In the genomic region with DNA sequence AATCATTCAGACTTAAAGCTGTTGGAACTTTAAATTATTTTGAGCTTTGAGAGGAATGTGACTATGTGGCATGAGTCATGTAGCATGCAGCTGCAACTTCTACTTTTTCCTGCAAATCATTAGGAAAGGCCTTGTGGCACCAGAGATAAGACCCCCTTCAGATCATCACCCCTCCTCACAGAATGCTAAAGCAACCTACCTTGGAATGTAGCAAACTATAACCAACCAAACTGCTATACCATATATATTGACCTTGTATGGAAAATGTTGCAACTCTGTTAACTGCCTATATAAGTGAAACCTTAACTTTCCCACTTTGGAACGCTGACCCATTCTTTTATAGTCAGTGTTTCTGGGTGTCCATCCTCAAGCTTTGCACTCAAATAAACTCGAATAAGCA, we compare ENCODE assay signal across 2 cellular contexts.
TF ChIP-seq lines count a peak whose summit lies in the region.

No MANE protein-coding gene starts in this region.

TF ChIP-seq in IMR-90, 13 proteins besides CTCF, POLR2A, EP300 and RAD21:
- TF ChIP-seq SMC3 (IDR thresholded peaks at IDR 0.05; ENCODE audit: low read depth, low read length): no peak
- TF ChIP-seq NFE2L2 (IDR thresholded peaks at IDR 0.05; ENCODE audit: low read depth, low read length): no peak
- TF ChIP-seq USF2 (IDR thresholded peaks at IDR 0.05; ENCODE audit: low read depth, low read length): no peak
- TF ChIP-seq, protein P1, sequence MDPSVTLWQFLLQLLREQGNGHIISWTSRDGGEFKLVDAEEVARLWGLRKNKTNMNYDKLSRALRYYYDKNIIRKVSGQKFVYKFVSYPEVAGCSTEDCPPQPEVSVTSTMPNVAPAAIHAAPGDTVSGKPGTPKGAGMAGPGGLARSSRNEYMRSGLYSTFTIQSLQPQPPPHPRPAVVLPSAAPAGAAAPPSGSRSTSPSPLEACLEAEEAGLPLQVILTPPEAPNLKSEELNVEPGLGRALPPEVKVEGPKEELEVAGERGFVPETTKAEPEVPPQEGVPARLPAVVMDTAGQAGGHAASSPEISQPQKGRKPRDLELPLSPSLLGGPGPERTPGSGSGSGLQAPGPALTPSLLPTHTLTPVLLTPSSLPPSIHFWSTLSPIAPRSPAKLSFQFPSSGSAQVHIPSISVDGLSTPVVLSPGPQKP (IDR thresholded peaks at IDR 0.05; ENCODE audit: borderline replicate concordance, low read depth, low read length): no peak
- TF ChIP-seq MXI1 (IDR thresholded peaks at IDR 0.05; ENCODE audit: borderline replicate concordance, low read depth, low read length): no peak
- no peak for TF ChIP-seq RCOR1 (IDR thresholded peaks at IDR 0.05; ENCODE audit: insufficient replicate concordance, low read length)
- TF ChIP-seq FOS (IDR thresholded peaks at IDR 0.05; ENCODE audit: low read depth, low read length): no peak
- no peak for TF ChIP-seq MAFK (IDR thresholded peaks at IDR 0.05; ENCODE audit: low read depth, low read length)
- TF ChIP-seq CHD1 (IDR thresholded peaks at IDR 0.05; ENCODE audit: low read depth, low read length): no peak
- no peak for TF ChIP-seq CEBPB (IDR thresholded peaks at IDR 0.05; ENCODE audit: low read depth, low read length)
- TF ChIP-seq BHLHE40 (IDR thresholded peaks at IDR 0.05; ENCODE audit: low read depth, low read length): no peak
- TF ChIP-seq MAZ (IDR thresholded peaks at IDR 0.05; ENCODE audit: borderline replicate concordance, low read depth, low read length): no peak
- no peak for TF ChIP-seq RFX5 (IDR thresholded peaks at IDR 0.05; ENCODE audit: low read depth, low read length)

TF ChIP-seq in K562, 482 proteins besides CTCF, POLR2A, EP300 and RAD21 (continues in another document):
- TF ChIP-seq, protein P2, sequence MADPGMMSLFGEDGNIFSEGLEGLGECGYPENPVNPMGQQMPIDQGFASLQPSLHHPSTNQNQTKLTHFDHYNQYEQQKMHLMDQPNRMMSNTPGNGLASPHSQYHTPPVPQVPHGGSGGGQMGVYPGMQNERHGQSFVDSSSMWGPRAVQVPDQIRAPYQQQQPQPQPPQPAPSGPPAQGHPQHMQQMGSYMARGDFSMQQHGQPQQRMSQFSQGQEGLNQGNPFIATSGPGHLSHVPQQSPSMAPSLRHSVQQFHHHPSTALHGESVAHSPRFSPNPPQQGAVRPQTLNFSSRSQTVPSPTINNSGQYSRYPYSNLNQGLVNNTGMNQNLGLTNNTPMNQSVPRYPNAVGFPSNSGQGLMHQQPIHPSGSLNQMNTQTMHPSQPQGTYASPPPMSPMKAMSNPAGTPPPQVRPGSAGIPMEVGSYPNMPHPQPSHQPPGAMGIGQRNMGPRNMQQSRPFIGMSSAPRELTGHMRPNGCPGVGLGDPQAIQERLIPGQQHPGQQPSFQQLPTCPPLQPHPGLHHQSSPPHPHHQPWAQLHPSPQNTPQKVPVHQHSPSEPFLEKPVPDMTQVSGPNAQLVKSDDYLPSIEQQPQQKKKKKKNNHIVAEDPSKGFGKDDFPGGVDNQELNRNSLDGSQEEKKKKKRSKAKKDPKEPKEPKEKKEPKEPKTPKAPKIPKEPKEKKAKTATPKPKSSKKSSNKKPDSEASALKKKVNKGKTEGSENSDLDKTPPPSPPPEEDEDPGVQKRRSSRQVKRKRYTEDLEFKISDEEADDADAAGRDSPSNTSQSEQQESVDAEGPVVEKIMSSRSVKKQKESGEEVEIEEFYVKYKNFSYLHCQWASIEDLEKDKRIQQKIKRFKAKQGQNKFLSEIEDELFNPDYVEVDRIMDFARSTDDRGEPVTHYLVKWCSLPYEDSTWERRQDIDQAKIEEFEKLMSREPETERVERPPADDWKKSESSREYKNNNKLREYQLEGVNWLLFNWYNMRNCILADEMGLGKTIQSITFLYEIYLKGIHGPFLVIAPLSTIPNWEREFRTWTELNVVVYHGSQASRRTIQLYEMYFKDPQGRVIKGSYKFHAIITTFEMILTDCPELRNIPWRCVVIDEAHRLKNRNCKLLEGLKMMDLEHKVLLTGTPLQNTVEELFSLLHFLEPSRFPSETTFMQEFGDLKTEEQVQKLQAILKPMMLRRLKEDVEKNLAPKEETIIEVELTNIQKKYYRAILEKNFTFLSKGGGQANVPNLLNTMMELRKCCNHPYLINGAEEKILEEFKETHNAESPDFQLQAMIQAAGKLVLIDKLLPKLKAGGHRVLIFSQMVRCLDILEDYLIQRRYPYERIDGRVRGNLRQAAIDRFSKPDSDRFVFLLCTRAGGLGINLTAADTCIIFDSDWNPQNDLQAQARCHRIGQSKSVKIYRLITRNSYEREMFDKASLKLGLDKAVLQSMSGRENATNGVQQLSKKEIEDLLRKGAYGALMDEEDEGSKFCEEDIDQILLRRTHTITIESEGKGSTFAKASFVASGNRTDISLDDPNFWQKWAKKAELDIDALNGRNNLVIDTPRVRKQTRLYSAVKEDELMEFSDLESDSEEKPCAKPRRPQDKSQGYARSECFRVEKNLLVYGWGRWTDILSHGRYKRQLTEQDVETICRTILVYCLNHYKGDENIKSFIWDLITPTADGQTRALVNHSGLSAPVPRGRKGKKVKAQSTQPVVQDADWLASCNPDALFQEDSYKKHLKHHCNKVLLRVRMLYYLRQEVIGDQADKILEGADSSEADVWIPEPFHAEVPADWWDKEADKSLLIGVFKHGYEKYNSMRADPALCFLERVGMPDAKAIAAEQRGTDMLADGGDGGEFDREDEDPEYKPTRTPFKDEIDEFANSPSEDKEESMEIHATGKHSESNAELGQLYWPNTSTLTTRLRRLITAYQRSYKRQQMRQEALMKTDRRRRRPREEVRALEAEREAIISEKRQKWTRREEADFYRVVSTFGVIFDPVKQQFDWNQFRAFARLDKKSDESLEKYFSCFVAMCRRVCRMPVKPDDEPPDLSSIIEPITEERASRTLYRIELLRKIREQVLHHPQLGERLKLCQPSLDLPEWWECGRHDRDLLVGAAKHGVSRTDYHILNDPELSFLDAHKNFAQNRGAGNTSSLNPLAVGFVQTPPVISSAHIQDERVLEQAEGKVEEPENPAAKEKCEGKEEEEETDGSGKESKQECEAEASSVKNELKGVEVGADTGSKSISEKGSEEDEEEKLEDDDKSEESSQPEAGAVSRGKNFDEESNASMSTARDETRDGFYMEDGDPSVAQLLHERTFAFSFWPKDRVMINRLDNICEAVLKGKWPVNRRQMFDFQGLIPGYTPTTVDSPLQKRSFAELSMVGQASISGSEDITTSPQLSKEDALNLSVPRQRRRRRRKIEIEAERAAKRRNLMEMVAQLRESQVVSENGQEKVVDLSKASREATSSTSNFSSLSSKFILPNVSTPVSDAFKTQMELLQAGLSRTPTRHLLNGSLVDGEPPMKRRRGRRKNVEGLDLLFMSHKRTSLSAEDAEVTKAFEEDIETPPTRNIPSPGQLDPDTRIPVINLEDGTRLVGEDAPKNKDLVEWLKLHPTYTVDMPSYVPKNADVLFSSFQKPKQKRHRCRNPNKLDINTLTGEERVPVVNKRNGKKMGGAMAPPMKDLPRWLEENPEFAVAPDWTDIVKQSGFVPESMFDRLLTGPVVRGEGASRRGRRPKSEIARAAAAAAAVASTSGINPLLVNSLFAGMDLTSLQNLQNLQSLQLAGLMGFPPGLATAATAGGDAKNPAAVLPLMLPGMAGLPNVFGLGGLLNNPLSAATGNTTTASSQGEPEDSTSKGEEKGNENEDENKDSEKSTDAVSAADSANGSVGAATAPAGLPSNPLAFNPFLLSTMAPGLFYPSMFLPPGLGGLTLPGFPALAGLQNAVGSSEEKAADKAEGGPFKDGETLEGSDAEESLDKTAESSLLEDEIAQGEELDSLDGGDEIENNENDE (IDR thresholded peaks at IDR 0.05; ENCODE audit: low read depth, low read length): no peak
- no peak for TF ChIP-seq ZNF121 (CRISPR knock-in tag; conservative IDR thresholded peaks at IDR 0.05)
- TF ChIP-seq POLR2H (tag; IDR thresholded peaks at IDR 0.05; ENCODE audit: low read depth): no peak
- TF ChIP-seq MAFG (tag; conservative IDR thresholded peaks at IDR 0.05): peak; percentile 51
- 0 out of 4 replicates have a peak, but pooled peaks of 1 of the 2 experiments have one; percentile 33 for TF ChIP-seq TBL1XR1 (IDR thresholded peaks at IDR 0.05; ENCODE audit: low read length in 2 of 2)
- TF ChIP-seq SMAD4 (CRISPR knock-in tag; conservative IDR thresholded peaks at IDR 0.05): no peak
- 0 out of 2 replicates have a peak, but pooled peaks have one; percentile 19 for TF ChIP-seq CEBPB (tag; IDR thresholded peaks at IDR 0.05)
- peak in 1 of 2 experiments; percentile 23 for TF ChIP-seq NCOA2 (IDR thresholded peaks at IDR 0.05; ENCODE audit: partially characterized antibody in 2 of 2)
- peak; percentile 39; the same call in 1 of the 2 replicates for TF ChIP-seq C11orf30 (IDR thresholded peaks at IDR 0.05; ENCODE audit: low read depth)
- TF ChIP-seq TEAD4 (IDR thresholded peaks at IDR 0.05; ENCODE audit: low read length): peak; percentile 91
- no peak for TF ChIP-seq TEAD4 (CRISPR knock-in tag; IDR thresholded peaks at IDR 0.05; ENCODE audit: borderline replicate concordance)
- no peak for TF ChIP-seq ETV6 (IDR thresholded peaks at IDR 0.05; ENCODE audit: borderline replicate concordance in 1 of 2, low read depth in 2 of 2, low read length in 1 of 2)
- TF ChIP-seq ETV6 (CRISPR knock-in tag; IDR thresholded peaks at IDR 0.05; ENCODE audit: borderline replicate concordance): no peak
- peak; percentile 20; the same call in 1 of the 2 replicates for TF ChIP-seq MBD2 (IDR thresholded peaks at IDR 0.05; ENCODE audit: borderline replicate concordance, low read depth)
- 0 out of 4 replicates have a peak, but pooled peaks of 1 of the 2 experiments have one; percentile 36 for TF ChIP-seq SRF (CRISPR knock-in tag; IDR thresholded peaks at IDR 0.05)
- no peak for TF ChIP-seq ARID2 (IDR thresholded peaks at IDR 0.05)
- TF ChIP-seq FOSL1 (tag; conservative IDR thresholded peaks at IDR 0.05): peak; percentile 94
- TF ChIP-seq, protein P3, sequence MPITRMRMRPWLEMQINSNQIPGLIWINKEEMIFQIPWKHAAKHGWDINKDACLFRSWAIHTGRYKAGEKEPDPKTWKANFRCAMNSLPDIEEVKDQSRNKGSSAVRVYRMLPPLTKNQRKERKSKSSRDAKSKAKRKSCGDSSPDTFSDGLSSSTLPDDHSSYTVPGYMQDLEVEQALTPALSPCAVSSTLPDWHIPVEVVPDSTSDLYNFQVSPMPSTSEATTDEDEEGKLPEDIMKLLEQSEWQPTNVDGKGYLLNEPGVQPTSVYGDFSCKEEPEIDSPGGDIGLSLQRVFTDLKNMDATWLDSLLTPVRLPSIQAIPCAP (CRISPR knock-in tag; IDR thresholded peaks at IDR 0.05; ENCODE audit: borderline replicate concordance): no peak
- TF ChIP-seq KLF16 (IDR thresholded peaks at IDR 0.05): peak; percentile 68; the same call in 1 of the 2 replicates
- no peak for TF ChIP-seq TAF9B (IDR thresholded peaks at IDR 0.05; ENCODE audit: partially characterized antibody)
- TF ChIP-seq LEF1 (IDR thresholded peaks at IDR 0.05): peak; percentile 57
- TF ChIP-seq, protein P4, sequence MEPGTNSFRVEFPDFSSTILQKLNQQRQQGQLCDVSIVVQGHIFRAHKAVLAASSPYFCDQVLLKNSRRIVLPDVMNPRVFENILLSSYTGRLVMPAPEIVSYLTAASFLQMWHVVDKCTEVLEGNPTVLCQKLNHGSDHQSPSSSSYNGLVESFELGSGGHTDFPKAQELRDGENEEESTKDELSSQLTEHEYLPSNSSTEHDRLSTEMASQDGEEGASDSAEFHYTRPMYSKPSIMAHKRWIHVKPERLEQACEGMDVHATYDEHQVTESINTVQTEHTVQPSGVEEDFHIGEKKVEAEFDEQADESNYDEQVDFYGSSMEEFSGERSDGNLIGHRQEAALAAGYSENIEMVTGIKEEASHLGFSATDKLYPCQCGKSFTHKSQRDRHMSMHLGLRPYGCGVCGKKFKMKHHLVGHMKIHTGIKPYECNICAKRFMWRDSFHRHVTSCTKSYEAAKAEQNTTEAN (CRISPR knock-in tag; IDR thresholded peaks at IDR 0.05): no peak
- TF ChIP-seq ZNF3 (CRISPR knock-in tag; IDR thresholded peaks at IDR 0.05): no peak
- no peak for TF ChIP-seq GABPB2 (CRISPR knock-in tag; conservative IDR thresholded peaks at IDR 0.05)
- peak; percentile 85 for TF ChIP-seq ATF3 (IDR thresholded peaks at IDR 0.05)
- TF ChIP-seq ATF3 (CRISPR knock-in tag; conservative IDR thresholded peaks at IDR 0.05): no peak
- no peak for TF ChIP-seq ZNF699 (CRISPR knock-in tag; IDR thresholded peaks at IDR 0.05; ENCODE audit: insufficient replicate concordance)
- peak; percentile 32; the same call in 1 of the 2 replicates for TF ChIP-seq GATA2 (CRISPR knock-in tag; IDR thresholded peaks at IDR 0.05)
- TF ChIP-seq, protein P5, sequence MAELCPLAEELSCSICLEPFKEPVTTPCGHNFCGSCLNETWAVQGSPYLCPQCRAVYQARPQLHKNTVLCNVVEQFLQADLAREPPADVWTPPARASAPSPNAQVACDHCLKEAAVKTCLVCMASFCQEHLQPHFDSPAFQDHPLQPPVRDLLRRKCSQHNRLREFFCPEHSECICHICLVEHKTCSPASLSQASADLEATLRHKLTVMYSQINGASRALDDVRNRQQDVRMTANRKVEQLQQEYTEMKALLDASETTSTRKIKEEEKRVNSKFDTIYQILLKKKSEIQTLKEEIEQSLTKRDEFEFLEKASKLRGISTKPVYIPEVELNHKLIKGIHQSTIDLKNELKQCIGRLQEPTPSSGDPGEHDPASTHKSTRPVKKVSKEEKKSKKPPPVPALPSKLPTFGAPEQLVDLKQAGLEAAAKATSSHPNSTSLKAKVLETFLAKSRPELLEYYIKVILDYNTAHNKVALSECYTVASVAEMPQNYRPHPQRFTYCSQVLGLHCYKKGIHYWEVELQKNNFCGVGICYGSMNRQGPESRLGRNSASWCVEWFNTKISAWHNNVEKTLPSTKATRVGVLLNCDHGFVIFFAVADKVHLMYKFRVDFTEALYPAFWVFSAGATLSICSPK (IDR thresholded peaks at IDR 0.05; ENCODE audit: borderline replicate concordance): no peak
- peak; percentile 53; the same call in 1 of the 2 replicates for TF ChIP-seq TEAD2 (tag; IDR thresholded peaks at IDR 0.05)
- no peak for TF ChIP-seq ZNF239 (CRISPR knock-in tag; IDR thresholded peaks at IDR 0.05)
- no peak for TF ChIP-seq SUPT5H (IDR thresholded peaks at IDR 0.05)
- TF ChIP-seq XRCC5 (IDR thresholded peaks at IDR 0.05; ENCODE audit: low read depth, low read length): no peak
- peak; percentile 54 for TF ChIP-seq NEUROD1 (IDR thresholded peaks at IDR 0.05; ENCODE audit: borderline replicate concordance, low read depth, low read length, partially characterized antibody)
